Comparison of ENCODE assay signal across 25 cellular contexts in genomic region chr11:76335827-76336226, GRCh38. TPM values are rescaled to one million over a fixed set of nuclear protein-coding genes. Genes with fewer than 3 reads are reported as not detected.
DNase-seq lines count a peak whose midpoint lies in the region; ATAC-seq and TF ChIP-seq lines count a peak whose summit lies in the region.
"Had no signal": no experiment of that assay in that cellular context is flagged by ENCODE, and none has a peak within 500 bp of the region (broad histone marks: within the 10 kb centered on the region; RNA-seq: fewer than 3 reads in every experiment).

No MANE protein-coding gene starts in this region.

- H3K9me3 ChIP-seq in upper lobe of right lung, result peaks cover 7% of the 10 kb centered on the region

- H3K27me3 Mint-ChIP-seq in natural killer cell (ENCODE audit: low read depth in 2 of 2), result no peaks in the 10 kb centered on the region
- no peaks in the 10 kb centered on the region for H3K27me3 Mint-ChIP-seq in natural killer cell treated with Interleukin-12 subunit alpha and Interleukin-12 subunit beta and Interleukin-15 and Interleukin-18, amount 100 ng/mL, for 72 hours
- H3K27me3 Mint-ChIP-seq in endothelial cell (ENCODE audit: unreplicated experiment), result peaks cover 11% of the 10 kb centered on the region

- H3K4me1 ChIP-seq in upper lobe of right lung, result no peaks in the 10 kb centered on the region
- H3K4me1 ChIP-seq: A549, neural progenitor cell, Peyer's patch had no signal

- H3K27ac Mint-ChIP-seq in natural killer cell (no peak overlapping the region), endothelial cell (ENCODE audit: unreplicated experiment) (peak overlapping the region; percentile 49)
- no peak overlapping the region for H3K27ac Mint-ChIP-seq in natural killer cell treated with Interleukin-12 subunit alpha and Interleukin-12 subunit beta and Interleukin-15 and Interleukin-18, amount 100 ng/mL, for 72 hours
- H3K27ac Mint-ChIP-seq: neural progenitor cell; T-helper 2 cell treated with Interferon-gamma antibody and Interleukin-4, amounts not matched to agents 5 μg/mL and 100 μg/mL, for 36 hours had no signal

- H3K36me3 Mint-ChIP-seq in natural killer cell (no peaks in the 10 kb centered on the region), endothelial cell (ENCODE audit: low read depth, unreplicated experiment) (peaks cover 24% of the 10 kb centered on the region)
- H3K36me3 Mint-ChIP-seq in natural killer cell treated with Interleukin-12 subunit alpha and Interleukin-12 subunit beta and Interleukin-15 and Interleukin-18, amount 100 ng/mL, for 72 hours, result peaks cover 5% of the 10 kb centered on the region

- no peak overlapping the region for H3K27ac ChIP-seq in upper lobe of right lung
- H3K27ac ChIP-seq: A549, BLaER1, coronary artery, KMS-11, neural progenitor cell, Peyer's patch had no signal

- no peaks in the 10 kb centered on the region for H3K36me3 ChIP-seq in upper lobe of right lung
- H3K36me3 ChIP-seq: heart left ventricle, neural progenitor cell, Peyer's patch had no signal

- no peaks in the 10 kb centered on the region for H3K27me3 ChIP-seq in upper lobe of right lung
- H3K27me3 ChIP-seq: BLaER1, heart left ventricle, neural progenitor cell, Peyer's patch had no signal

- H3K4me3 Mint-ChIP-seq in natural killer cell (no peak overlapping the region), endothelial cell (ENCODE audit: unreplicated experiment) (peak overlapping the region; percentile 38)
- no peak overlapping the region for H3K4me3 Mint-ChIP-seq in natural killer cell treated with Interleukin-12 subunit alpha and Interleukin-12 subunit beta and Interleukin-15 and Interleukin-18, amount 100 ng/mL, for 72 hours
- H3K4me3 Mint-ChIP-seq: neural progenitor cell; T-helper 2 cell treated with Interferon-gamma antibody and Interleukin-4, amounts not matched to agents 5 μg/mL and 100 μg/mL, for 36 hours had no signal

- no peak overlapping the region for H3K4me3 ChIP-seq in upper lobe of right lung
- H3K4me3 ChIP-seq: A549, coronary artery, heart left ventricle, neural progenitor cell, Peyer's patch had no signal

- peaks cover 0 to 5% of the 10 kb centered on the region in 2 donors for H3K4me1 Mint-ChIP-seq in natural killer cell
- peaks cover 7 to 8% of the 10 kb centered on the region in 2 donors for H3K4me1 Mint-ChIP-seq in natural killer cell treated with Interleukin-12 subunit alpha and Interleukin-12 subunit beta and Interleukin-15 and Interleukin-18, amount 100 ng/mL, for 72 hours (ENCODE audit: low read depth in 2 of 2)
- peaks cover 11% of the 10 kb centered on the region for H3K4me1 Mint-ChIP-seq in endothelial cell (ENCODE audit: unreplicated experiment)
- H3K4me1 Mint-ChIP-seq: neural progenitor cell had no signal

- no peak for DNase-seq in natural killer cell
- DNase-seq in natural killer cell treated with Interleukin-12 subunit alpha and Interleukin-12 subunit beta and Interleukin-15 and Interleukin-18, amount 100 ng/mL, for 72 hours (ENCODE audit: low spot score), result no peak
- peak; percentile 77 for DNase-seq in SIG-M5 treated with dmso at 0.1 percent for 504 hours (lab: John Stamatoyannopoulos, UW; ENCODE audit: unreplicated experiment)
- DNase-seq in endothelial cell (ENCODE audit: low spot score), result no peak
- DNase-seq in upper lobe of right lung, result no peak
- DNase-seq in activated naive CD4-positive, alpha-beta T cell (lab: John Stamatoyannopoulos, UW), result no peak
- no peak for DNase-seq in NCI-H748 treated with DMSO at 0.1 percent for 48 hours (lab: John Stamatoyannopoulos, UW)
- no peak for DNase-seq in NCI-H345 (lab: John Stamatoyannopoulos, UW)
- DNase-seq: activated CD4-positive, CD25-positive, alpha-beta regulatory T cell; activated T-cell treated with anti-CD3 and anti-CD28 coated beads, Interleukin-2, amount 50 U/mL, for 1 hour; HCEC 1CT; heart left ventricle; left colon; NCI-H1092; NCI-H1930; NCI-H2227 treated with DMSO at 0.1 percent for 48 hours; NCI-H82; Peyer's patch; substantia nigra had no signal

- intact Hi-C loops in natural killer cell (cut with micrococcal nuclease) (no loop called here), upper lobe of right lung (cut with DNase I) (no loop called here)

- no peaks in the 10 kb centered on the region for H3K9me3 Mint-ChIP-seq in natural killer cell
- peaks cover 3% of the 10 kb centered on the region for H3K9me3 Mint-ChIP-seq in natural killer cell treated with Interleukin-12 subunit alpha and Interleukin-12 subunit beta and Interleukin-15 and Interleukin-18, amount 100 ng/mL, for 72 hours
- H3K9me3 Mint-ChIP-seq in endothelial cell (ENCODE audit: unreplicated experiment), result peaks cover 18% of the 10 kb centered on the region

- ATAC-seq in natural killer cell (peak in 2 of 3 donors; percentile 21 to 54), upper lobe of right lung (peak; percentile 85)
- ATAC-seq in natural killer cell treated with Interleukin-12 subunit alpha and Interleukin-12 subunit beta and Interleukin-15 and Interleukin-18, amount 100 ng/mL, for 72 hours, result no peak
- ATAC-seq: A549, left colon had no signal

- TF ChIP-seq CTCF in natural killer cell (IDR thresholded peaks at IDR 0.05), result no peak
- no peak for TF ChIP-seq CTCF in endothelial cell (IDR thresholded peaks at IDR 0.05; ENCODE audit: unreplicated experiment)
- no peak for TF ChIP-seq CTCF in upper lobe of right lung (IDR thresholded peaks at IDR 0.05)

RNA-seq across cellular contexts. Expression of gene THAP12, which starts 45.1 kb away (rescaled TPM):
- total RNA-seq in natural killer cell (10 to 100 TPM; 56.0 to 66.1 (median 64.3) TPM), endothelial cell (ENCODE audit: unreplicated experiment) (42.7 TPM), upper lobe of right lung (36.8 TPM)
- total RNA-seq in natural killer cell treated with Interleukin-12 subunit alpha and Interleukin-12 subunit beta and Interleukin-15 and Interleukin-18, amount 100 ng/mL, for 72 hours, result 10 to 100 TPM; 43.8 to 49.7 TPM

RNA-seq across cellular contexts. Expression of gene GVQW3, which starts 45.3 kb away (rescaled TPM):
- 1 to 10 TPM; 3.2 to 5.6 (median 4.0) TPM for total RNA-seq in natural killer cell
- total RNA-seq in natural killer cell treated with Interleukin-12 subunit alpha and Interleukin-12 subunit beta and Interleukin-15 and Interleukin-18, amount 100 ng/mL, for 72 hours, result 1 to 10 TPM; 3.0 to 4.0 TPM
- 6.1 TPM for total RNA-seq in endothelial cell (ENCODE audit: unreplicated experiment)
- 2.0 TPM for total RNA-seq in upper lobe of right lung

Comparison
In these comparisons a context has a peak if more than half of its experiments do, and no peak if none do; other contexts are left out.
1. ATAC-seq: peak in natural killer cell (2 of 3) and upper lobe of right lung (single experiment); none in natural killer cell treated with Interleukin-12 subunit alpha and Interleukin-12 subunit beta and Interleukin-15 and Interleukin-18, amount 100 ng/mL, for 72 hours (0 of 2).